Comparison of ENCODE assay signal across 1 cellular context in genomic region chr5:119583684-119584083, GRCh38.
TF ChIP-seq lines count a peak whose summit lies in the region.

No MANE protein-coding gene starts in this region.

TF ChIP-seq in GM23338, 12 proteins besides CTCF, POLR2A, EP300 and RAD21 (continued from another document):
- TF ChIP-seq REST (IDR thresholded peaks at IDR 0.05; ENCODE audit: unreplicated experiment) (no peak), EZH2 (IDR thresholded peaks at IDR 0.05; ENCODE audit: low read depth, unreplicated experiment) (no peak), JUNB (IDR thresholded peaks at IDR 0.05; ENCODE audit: unreplicated experiment) (no peak)
